ENCODE assay signal across 14 cellular contexts in the genomic region with DNA sequence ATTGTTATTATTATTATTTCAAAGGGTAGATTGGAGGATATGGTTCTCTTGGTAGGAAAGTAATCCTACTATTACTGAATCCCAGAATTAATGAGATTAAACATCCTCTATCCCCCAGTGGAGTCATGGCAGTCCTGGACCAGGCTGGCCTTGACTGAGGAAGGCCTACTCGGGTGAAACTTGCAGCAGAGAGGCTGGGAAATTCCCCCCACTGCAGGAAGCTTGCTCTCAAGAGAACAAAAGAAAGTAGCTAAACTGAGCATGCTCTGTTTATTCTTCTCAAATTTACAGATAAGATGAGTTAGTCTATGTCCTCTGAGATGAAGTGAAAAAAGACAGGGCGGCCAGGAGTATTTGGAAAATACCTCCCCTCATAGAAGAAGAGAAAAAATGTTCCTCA.
DNase-seq lines count a peak whose midpoint lies in the region; ATAC-seq and TF ChIP-seq lines count a peak whose summit lies in the region.
"Had no signal": no experiment of that assay in that cellular context is flagged by ENCODE, and none has a peak within 500 bp of the region (broad histone marks: within the 10 kb centered on the region; RNA-seq: fewer than 3 reads in every experiment).

No MANE protein-coding gene starts in this region.

- no peaks in the 10 kb centered on the region for H3F3A ChIP-seq in smooth muscle cell (ENCODE audit: low read depth)

- H3K27ac ChIP-seq in smooth muscle cell (ENCODE audit: low read depth) (no peak overlapping the region), suprapubic skin (no peak overlapping the region)
- H3K27ac ChIP-seq: prostate gland, thoracic aorta had no signal

- no peak overlapping the region for H3K9ac ChIP-seq in smooth muscle cell (ENCODE audit: low read depth)

- 70% methylated on average over 2 of the region's 2 CpGs for WGBS in smooth muscle cell (ENCODE audit: low lambda C conversion rate)
- 79% methylated on average over 2 of the region's 2 CpGs for WGBS in suprapubic skin

- peaks cover 6% of the 10 kb centered on the region for H3K4me1 Mint-ChIP-seq in activated T-cell treated with anti-CD3 and anti-CD28 coated beads, Interleukin-2, amount 50 U/mL, for 72 hours (ENCODE audit: low read depth)

- H3K79me2 ChIP-seq in smooth muscle cell (ENCODE audit: low read depth): no peaks in the 10 kb centered on the region

- H3K27me3 ChIP-seq in smooth muscle cell (ENCODE audit: low read depth): no peaks in the 10 kb centered on the region
- H3K27me3 ChIP-seq in suprapubic skin: no peaks in the 10 kb centered on the region

- no peaks in the 10 kb centered on the region for H4K20me1 ChIP-seq in smooth muscle cell (ENCODE audit: low read depth)

- no peaks in the 10 kb centered on the region for H3K27me3 Mint-ChIP-seq in activated T-cell treated with anti-CD3 and anti-CD28 coated beads, Interleukin-2, amount 50 U/mL, for 72 hours (ENCODE audit: low read depth)

- H3K4me1 ChIP-seq in smooth muscle cell (ENCODE audit: low read depth) (peaks cover 3% of the 10 kb centered on the region), suprapubic skin (no peaks in the 10 kb centered on the region)
- H3K4me1 ChIP-seq: prostate gland had no signal

- peaks cover 2 to 3% of the 10 kb centered on the region in 2 donors for H3K9me3 Mint-ChIP-seq in activated T-cell treated with anti-CD3 and anti-CD28 coated beads, Interleukin-2, amount 50 U/mL, for 72 hours

- no peak overlapping the region for H3K4me2 ChIP-seq in smooth muscle cell

- peak; percentile 53 to 57 for ATAC-seq in activated T-cell treated with anti-CD3 and anti-CD28 coated beads, Interleukin-2, amount 50 U/mL, for 72 hours (replicated peaks in 1 of 2)
- ATAC-seq in GM21717 (IDR thresholded peaks at IDR 0.05; ENCODE audit: unreplicated experiment) (peak; percentile 68), HG03439 (IDR thresholded peaks at IDR 0.05; ENCODE audit: unreplicated experiment) (peak; percentile 66)
- ATAC-seq: Panc1 had no signal

- no peak for TF ChIP-seq POLR2A in suprapubic skin (IDR thresholded peaks at IDR 0.05)
- no peak for TF ChIP-seq POLR2A in erythroblast (IDR thresholded peaks at IDR 0.05; ENCODE audit: low read length)

- no peak for TF ChIP-seq CTCF in smooth muscle cell (IDR thresholded peaks at IDR 0.05; ENCODE audit: borderline replicate concordance, insufficient read depth, poor library complexity, severe bottlenecking)
- no peak for TF ChIP-seq CTCF in suprapubic skin (IDR thresholded peaks at IDR 0.05)

- H2AFZ ChIP-seq in smooth muscle cell (ENCODE audit: low read depth): peak overlapping the region; percentile 4

- H3K4me3 Mint-ChIP-seq in activated T-cell treated with anti-CD3 and anti-CD28 coated beads, Interleukin-2, amount 50 U/mL, for 72 hours: no peak overlapping the region

- TF ChIP-seq EP300 in suprapubic skin (IDR thresholded peaks at IDR 0.05): no peak

- H3K27ac Mint-ChIP-seq in activated T-cell treated with anti-CD3 and anti-CD28 coated beads, Interleukin-2, amount 50 U/mL, for 72 hours: no peak overlapping the region

- DNase-seq in activated T-cell treated with anti-CD3 and anti-CD28 coated beads, Interleukin-2, amount 50 U/mL, for 72 hours: peak; percentile 15
- no peak for DNase-seq in activated T-cell treated with anti-CD3 and anti-CD28 coated beads, Interleukin-2, amount 50 U/mL, for 1 hour
- DNase-seq in smooth muscle cell (lab: John Stamatoyannopoulos, UW; ENCODE audit: unreplicated experiment): no peak
- DNase-seq in superior temporal gyrus (ENCODE audit: extremely low spot score): no peak
- no peak for DNase-seq in suprapubic skin (ENCODE audit: low spot score in 2 of 2)
- no peak for DNase-seq in erythroblast (lab: John Stamatoyannopoulos, UW)
- DNase-seq: ACHN, activated T-cell treated with anti-CD3 and anti-CD28 coated beads for 4 hours, T-helper 9 cell had no signal

- H3K9me3 ChIP-seq in smooth muscle cell (replicated peaks; ENCODE audit: low read depth): no peaks in the 10 kb centered on the region
- H3K9me3 ChIP-seq in suprapubic skin: no peaks in the 10 kb centered on the region
- H3K9me3 ChIP-seq: prostate gland, thoracic aorta had no signal

- H3K36me3 ChIP-seq in smooth muscle cell (ENCODE audit: low read depth) (no peaks in the 10 kb centered on the region), suprapubic skin (no peaks in the 10 kb centered on the region)
- H3K36me3 ChIP-seq: prostate gland, thoracic aorta had no signal

- peaks cover 0 to 4% of the 10 kb centered on the region in 2 donors for H3K36me3 Mint-ChIP-seq in activated T-cell treated with anti-CD3 and anti-CD28 coated beads, Interleukin-2, amount 50 U/mL, for 72 hours (ENCODE audit: insufficient read depth in 2 of 2)

- no peak overlapping the region for H3K4me3 ChIP-seq in smooth muscle cell
- H3K4me3 ChIP-seq in suprapubic skin: no peak overlapping the region
- H3K4me3 ChIP-seq: prostate gland, thoracic aorta had no signal

Comparison
In these comparisons a context has a peak if more than half of its experiments do, and no peak if none do; other contexts are left out.
1. DNase-seq: peak in activated T-cell treated with anti-CD3 and anti-CD28 coated beads, Interleukin-2, amount 50 U/mL, for 72 hours (2 of 2); none in activated T-cell treated with anti-CD3 and anti-CD28 coated beads, Interleukin-2, amount 50 U/mL, for 1 hour (single experiment), smooth muscle cell (single experiment), superior temporal gyrus (single experiment), suprapubic skin (0 of 2) and erythroblast (0 of 2).
2. Peak in every context shown above with its lines, with median percentiles within 50 percentile points of each other: ATAC-seq.